ENCODE assay signal across 8 cellular contexts in the genomic region with DNA sequence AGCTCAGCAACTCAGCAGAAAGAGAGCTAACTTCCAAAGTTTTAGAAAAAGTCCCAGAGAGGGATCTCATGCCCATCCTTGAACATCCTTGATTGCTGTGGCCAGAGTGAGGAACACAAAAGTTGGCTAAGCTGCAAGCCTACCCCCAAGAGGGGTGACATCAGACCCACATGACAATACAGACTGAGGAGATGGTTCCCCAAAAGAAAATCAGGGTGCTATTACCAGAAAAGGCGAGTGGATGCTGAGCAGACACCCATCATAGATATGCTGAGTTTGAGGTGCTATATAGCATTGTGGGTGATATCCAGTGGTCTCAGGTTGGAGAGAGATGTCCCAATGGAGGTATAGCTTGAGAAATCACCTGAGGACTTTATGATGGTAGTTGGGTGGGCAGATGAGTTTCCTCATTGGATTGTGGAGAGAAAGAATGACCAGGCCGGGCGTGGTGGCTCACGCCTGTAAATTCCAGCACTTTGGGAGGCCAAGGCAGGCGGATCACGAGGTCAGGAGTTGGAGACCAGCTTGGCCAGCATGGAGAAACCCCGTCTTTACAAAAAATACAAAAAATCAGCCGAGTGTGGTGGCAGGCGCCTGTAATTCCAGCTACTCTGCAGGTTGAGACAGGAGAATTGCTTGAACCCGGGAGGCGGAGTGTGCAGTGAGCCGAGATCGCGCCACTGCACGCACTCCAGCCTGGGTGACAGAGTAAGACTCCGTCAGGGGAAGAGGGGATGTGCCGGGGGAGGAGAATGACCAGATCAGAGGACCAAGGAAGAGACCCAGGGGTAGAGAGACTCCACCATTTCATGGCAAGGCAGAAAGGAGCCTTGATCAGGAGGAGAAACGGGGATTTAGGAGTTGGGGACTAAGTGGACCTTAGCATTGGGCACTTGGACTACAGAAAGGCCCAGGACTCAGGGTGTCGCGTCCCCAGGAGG. TPM values are rescaled to one million over a fixed set of nuclear protein-coding genes. Genes with fewer than 3 reads are reported as not detected.
DNase-seq lines count a peak whose midpoint lies in the region; ATAC-seq and TF ChIP-seq lines count a peak whose summit lies in the region.

No MANE protein-coding gene starts in this region.

- H3K27ac Mint-ChIP-seq in activated CD4-positive, alpha-beta T cell treated with anti-CD3 and anti-CD28 coated beads, Interleukin-2, amount 10 ng/mL, durations not matched to agents 7 days and 5 days, result peak overlapping the region; percentile 76

- POLR2A ChIA-PET in activated CD4-positive, alpha-beta T cell treated with anti-CD3 and anti-CD28 coated beads, Interleukin-2, amount 10 ng/mL, durations not matched to agents 7 days and 5 days (lab: Charles Lee), result interaction anchor here (1.2 to 2.7 kb wide), 2 partner anchors 16 to 21 kb away, joined by 9 to 13 read pairs; a partner anchor contains a TSS

- TF ChIP-seq RAD21 in liver (IDR thresholded peaks at IDR 0.05), result no peak

- ATAC-seq in GM18505 (IDR thresholded peaks at IDR 0.05; ENCODE audit: unreplicated experiment), result no peak

- H3K27ac ChIP-seq in ascending aorta (peak overlapping the region; percentile 92 to 95), liver (ENCODE audit: low read depth in 1 of 2, low read length in 2 of 2) (peak overlapping the region; percentile 93 to 96), temporal lobe (ENCODE audit: low read depth, low read length) (peak overlapping the region; percentile 53)

- no peaks in the 10 kb centered on the region for H3K9me3 Mint-ChIP-seq in activated CD4-positive, alpha-beta T cell treated with anti-CD3 and anti-CD28 coated beads, Interleukin-2, amount 10 ng/mL, durations not matched to agents 7 days and 5 days

- intact Hi-C loops in ascending aorta (cut with DNase I), result loop anchor here (5.0 kb wide), 1 partner anchor 536 kb away; a partner anchor contains a TSS

- H3K27me3 Mint-ChIP-seq in activated CD4-positive, alpha-beta T cell treated with anti-CD3 and anti-CD28 coated beads, Interleukin-2, amount 10 ng/mL, durations not matched to agents 7 days and 5 days, result no peaks in the 10 kb centered on the region

- H3K4me1 ChIP-seq in ascending aorta (peaks cover 0 to 11% of the 10 kb centered on the region in 2 donors), liver (ENCODE audit: control insufficient read depth in 4 of 4, insufficient read depth in 4 of 4, low read length in 3 of 4) (peaks cover 15 to 54% (median 42%) of the 10 kb centered on the region in 4 donors)

- peak overlapping the region; percentile 100 for H3K4me3 Mint-ChIP-seq in activated CD4-positive, alpha-beta T cell treated with anti-CD3 and anti-CD28 coated beads, Interleukin-2, amount 10 ng/mL, durations not matched to agents 7 days and 5 days

- peaks cover 35% of the 10 kb centered on the region for H3K4me1 Mint-ChIP-seq in activated CD4-positive, alpha-beta T cell treated with anti-CD3 and anti-CD28 coated beads, Interleukin-2, amount 10 ng/mL, durations not matched to agents 7 days and 5 days

- no peak overlapping the region for H3K9ac ChIP-seq in liver (ENCODE audit: low read depth in 1 of 2, low read length in 2 of 2)

- no peak for TF ChIP-seq POLR2A in GM18505 (IDR thresholded peaks at IDR 0.05; ENCODE audit: borderline replicate concordance, extremely low read depth, insufficient read depth, insufficient read length)

- H3K9me3 ChIP-seq in ascending aorta (no peaks in the 10 kb centered on the region), liver (ENCODE audit: control insufficient read depth in 4 of 4, low read length in 3 of 4) (no peaks in the 10 kb centered on the region)

- TF ChIP-seq CTCF in ascending aorta (IDR thresholded peaks at IDR 0.05), result peak in 1 of 3 experiments; percentile 14
- no peak for TF ChIP-seq CTCF in liver (IDR thresholded peaks at IDR 0.05; ENCODE audit: low read depth, low read length, missing input control)

- H3K27me3 ChIP-seq in ascending aorta (no peaks in the 10 kb centered on the region), liver (ENCODE audit: control insufficient read depth in 4 of 4, insufficient read depth in 4 of 4, low read length in 3 of 4) (no peaks in the 10 kb centered on the region)

- no peak for DNase-seq in activated CD4-positive, alpha-beta T cell treated with anti-CD3 and anti-CD28 coated beads, Interleukin-2, amount 10 ng/mL, durations not matched to agents 7 days and 5 days
- DNase-seq in activated CD4-positive, alpha-beta T cell treated with anti-CD3 and anti-CD28 coated beads, Interleukin-2, amount 50 U/mL, for 4 hours, result no peak
- no peak for DNase-seq in ascending aorta (ENCODE audit: low spot score in 2 of 2)
- no peak for DNase-seq in stimulated activated CD4-positive, alpha-beta T cell treated with anti-CD3 and anti-CD28 coated beads, Interleukin-4, amount 100 ng/mL, for 4 hours
- no peak for DNase-seq in activated effector memory CD4-positive, alpha-beta T cell treated with anti-CD3 and anti-CD28 coated beads, Interleukin-2, amount 50 U/mL, for 16 hours

- H3K36me3 ChIP-seq in ascending aorta (no peaks in the 10 kb centered on the region), liver (ENCODE audit: control insufficient read depth in 4 of 4, insufficient read depth in 3 of 4, low read depth in 1 of 4, low read length in 3 of 4) (peaks cover 0 to 4% (median 3%) of the 10 kb centered on the region in 4 donors)

- CTCF ChIA-PET in activated CD4-positive, alpha-beta T cell treated with anti-CD3 and anti-CD28 coated beads, Interleukin-2, amount 10 ng/mL, durations not matched to agents 7 days and 5 days (lab: Charles Lee), result interaction anchor here (1.0 to 9.6 kb wide), 5 partner anchors 12 to 68 kb away, joined by 3 to 138 read pairs (median 5); a partner anchor contains a TSS

- peaks cover 22% of the 10 kb centered on the region for H3K36me3 Mint-ChIP-seq in activated CD4-positive, alpha-beta T cell treated with anti-CD3 and anti-CD28 coated beads, Interleukin-2, amount 10 ng/mL, durations not matched to agents 7 days and 5 days (ENCODE audit: low read depth)

- H3K4me3 ChIP-seq in ascending aorta, result peak overlapping the region; percentile 72 to 81
- H3K4me3 ChIP-seq in liver (ENCODE audit: low read depth in 1 of 3, low read length in 3 of 3), result peak overlapping the region in 1 of 3 donors; percentile 82

- 80% methylated on average over 20 of the region's 20 CpGs for WGBS in liver

TF ChIP-seq in liver, 16 proteins besides CTCF, POLR2A, EP300 and RAD21 (continues in another document):
- TF ChIP-seq NR2F2 (IDR thresholded peaks at IDR 0.05), result no peak
- TF ChIP-seq, protein P1, sequence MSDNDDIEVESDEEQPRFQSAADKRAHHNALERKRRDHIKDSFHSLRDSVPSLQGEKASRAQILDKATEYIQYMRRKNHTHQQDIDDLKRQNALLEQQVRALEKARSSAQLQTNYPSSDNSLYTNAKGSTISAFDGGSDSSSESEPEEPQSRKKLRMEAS (IDR thresholded peaks at IDR 0.05), result no peak
- no peak for TF ChIP-seq EGR1 (IDR thresholded peaks at IDR 0.05; ENCODE audit: low read depth in 2 of 2)
- TF ChIP-seq HNF4G (IDR thresholded peaks at IDR 0.05), result no peak
- no peak for TF ChIP-seq RXRA (IDR thresholded peaks at IDR 0.05)
- no peak for TF ChIP-seq TAF1 (conservative IDR thresholded peaks at IDR 0.05)
- TF ChIP-seq, protein P2, sequence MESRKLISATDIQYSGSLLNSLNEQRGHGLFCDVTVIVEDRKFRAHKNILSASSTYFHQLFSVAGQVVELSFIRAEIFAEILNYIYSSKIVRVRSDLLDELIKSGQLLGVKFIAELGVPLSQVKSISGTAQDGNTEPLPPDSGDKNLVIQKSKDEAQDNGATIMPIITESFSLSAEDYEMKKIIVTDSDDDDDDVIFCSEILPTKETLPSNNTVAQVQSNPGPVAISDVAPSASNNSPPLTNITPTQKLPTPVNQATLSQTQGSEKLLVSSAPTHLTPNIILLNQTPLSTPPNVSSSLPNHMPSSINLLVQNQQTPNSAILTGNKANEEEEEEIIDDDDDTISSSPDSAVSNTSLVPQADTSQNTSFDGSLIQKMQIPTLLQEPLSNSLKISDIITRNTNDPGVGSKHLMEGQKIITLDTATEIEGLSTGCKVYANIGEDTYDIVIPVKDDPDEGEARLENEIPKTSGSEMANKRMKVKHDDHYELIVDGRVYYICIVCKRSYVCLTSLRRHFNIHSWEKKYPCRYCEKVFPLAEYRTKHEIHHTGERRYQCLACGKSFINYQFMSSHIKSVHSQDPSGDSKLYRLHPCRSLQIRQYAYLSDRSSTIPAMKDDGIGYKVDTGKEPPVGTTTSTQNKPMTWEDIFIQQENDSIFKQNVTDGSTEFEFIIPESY (IDR thresholded peaks at IDR 0.05), result no peak
- TF ChIP-seq, protein P3, sequence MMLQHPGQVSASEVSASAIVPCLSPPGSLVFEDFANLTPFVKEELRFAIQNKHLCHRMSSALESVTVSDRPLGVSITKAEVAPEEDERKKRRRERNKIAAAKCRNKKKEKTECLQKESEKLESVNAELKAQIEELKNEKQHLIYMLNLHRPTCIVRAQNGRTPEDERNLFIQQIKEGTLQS (IDR thresholded peaks at IDR 0.05), result no peak
- TF ChIP-seq FOXA2 (IDR thresholded peaks at IDR 0.05), result no peak
- no peak for TF ChIP-seq YY1 (IDR thresholded peaks at IDR 0.05)
- TF ChIP-seq GABPA (IDR thresholded peaks at IDR 0.05 in 1 of 2, conservative IDR thresholded peaks at IDR 0.05 in 1 of 2), result no peak
- TF ChIP-seq FOXA1 (IDR thresholded peaks at IDR 0.05), result no peak

RNA-seq across cellular contexts. Expression of a gene that starts 0.9 kb away (rescaled TPM):
- 10 to 100 TPM; 57.4 to 60.3 TPM for total RNA-seq in activated CD4-positive, alpha-beta T cell treated with anti-CD3 and anti-CD28 coated beads, Interleukin-2, amount 10 ng/mL, durations not matched to agents 7 days and 5 days
- total RNA-seq in ascending aorta (26.1 TPM), liver (100 to 1,000 TPM in 1 of 2 donors, 10 to 100 TPM in 1; 39.8 to 205 TPM), temporal lobe (0.49 TPM)
- 100 to 1,000 TPM; 236 to 250 TPM for polyA plus RNA-seq in liver

RNA-seq across cellular contexts. Expression of a gene that starts 21.3 kb away (rescaled TPM):
- 100 to 1,000 TPM; 106 to 116 TPM for total RNA-seq in activated CD4-positive, alpha-beta T cell treated with anti-CD3 and anti-CD28 coated beads, Interleukin-2, amount 10 ng/mL, durations not matched to agents 7 days and 5 days
- total RNA-seq in ascending aorta (52.3 TPM), liver (100 to 1,000 TPM; 215 to 312 TPM), temporal lobe (49.2 TPM)
- 100 to 1,000 TPM in 1 of 2 donors, 10 to 100 TPM in 1; 30.1 to 119 TPM for polyA plus RNA-seq in liver

RNA-seq across cellular contexts. Expression of a gene that starts 21.5 kb away (rescaled TPM):
- 1 to 10 TPM; 3.1 to 3.3 TPM for total RNA-seq in activated CD4-positive, alpha-beta T cell treated with anti-CD3 and anti-CD28 coated beads, Interleukin-2, amount 10 ng/mL, durations not matched to agents 7 days and 5 days
- total RNA-seq in ascending aorta (not detected), liver (1 to 10 TPM; 2.7 to 3.2 TPM), temporal lobe (1.2 TPM)
- 1 to 10 TPM; 1.5 to 2.9 TPM for polyA plus RNA-seq in liver

RNA-seq across cellular contexts. Expression of a gene that starts 21.9 kb away (rescaled TPM):
- not detected for total RNA-seq in activated CD4-positive, alpha-beta T cell treated with anti-CD3 and anti-CD28 coated beads, Interleukin-2, amount 10 ng/mL, durations not matched to agents 7 days and 5 days
- total RNA-seq in ascending aorta, result not detected
- total RNA-seq in liver, result not detected
- under 1 TPM; 0.05 to 0.17 TPM for polyA plus RNA-seq in liver
- total RNA-seq in temporal lobe, result 46.2 TPM

RNA-seq across cellular contexts. Expression of a gene that starts 37.2 kb away (rescaled TPM):
- total RNA-seq in activated CD4-positive, alpha-beta T cell treated with anti-CD3 and anti-CD28 coated beads, Interleukin-2, amount 10 ng/mL, durations not matched to agents 7 days and 5 days, result 1 to 10 TPM; 1.9 to 2.0 TPM
- not detected for total RNA-seq in ascending aorta
- total RNA-seq in liver, result 1 to 10 TPM; 1.7 to 6.4 TPM
- 10 to 100 TPM; 11.9 to 16.1 TPM for polyA plus RNA-seq in liver
- total RNA-seq in temporal lobe, result not detected

Comparison
In these comparisons a context has a peak if more than half of its experiments do, and no peak if none do; other contexts are left out.
1. RNA of a gene that starts 0.9 kb away (total RNA-seq): 39.8 to 205 TPM in liver, 57.4 to 60.3 TPM in activated CD4-positive, alpha-beta T cell treated with anti-CD3 and anti-CD28 coated beads, Interleukin-2, amount 10 ng/mL, durations not matched to agents 7 days and 5 days and 26.1 TPM in ascending aorta (single experiment); 0.49 TPM in temporal lobe (single experiment); every median in the first group is over 10 times any median in the second.
2. Peak in every context shown above with its lines, with median percentiles within 50 percentile points of each other: H3K27ac ChIP-seq.